1 cellular context compared by ENCODE assay signal in the genomic region with DNA sequence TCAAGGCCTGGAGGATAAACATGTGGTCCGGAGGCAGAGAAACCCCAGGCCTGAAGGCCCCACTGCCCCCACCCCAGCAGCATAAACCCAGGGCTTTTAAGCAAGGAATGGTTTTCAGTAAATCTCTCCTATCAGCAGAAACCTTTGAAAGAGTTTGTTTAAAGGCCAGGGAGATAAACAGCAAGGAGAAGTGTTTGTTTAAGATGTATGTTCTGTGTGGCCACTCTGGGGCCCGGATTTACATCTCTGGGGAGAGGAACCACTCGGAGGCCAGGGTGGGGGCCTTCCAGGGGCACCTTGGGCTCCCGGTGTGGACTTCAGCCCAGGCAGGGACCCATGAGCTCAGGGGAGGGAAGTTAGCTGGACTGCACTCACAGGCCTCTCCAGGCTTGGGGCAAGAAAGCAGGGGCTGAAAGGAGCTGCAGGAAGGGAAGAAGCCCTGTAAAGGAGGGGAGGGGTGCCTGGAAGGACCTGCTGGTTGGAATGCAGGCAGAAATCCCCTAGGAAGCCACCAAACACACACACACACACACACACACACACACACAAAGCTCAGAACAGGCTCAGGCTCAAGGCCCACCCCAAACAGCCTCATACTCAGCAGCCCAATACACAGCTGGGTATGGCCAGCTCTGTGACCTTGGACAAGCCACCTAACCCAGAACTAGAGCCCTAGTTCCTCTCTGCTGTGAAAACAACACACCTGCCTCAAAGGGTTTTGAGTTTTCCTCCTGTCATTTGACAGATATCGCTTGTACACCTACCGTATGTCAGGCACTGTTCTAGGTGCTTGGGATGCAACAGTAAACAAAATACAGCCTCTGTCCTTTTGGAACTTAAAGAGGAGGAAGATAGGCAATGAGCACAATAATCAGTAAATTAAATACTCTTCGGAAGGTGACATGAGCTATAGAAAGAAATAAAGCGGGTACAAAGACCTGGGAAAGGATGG.
TF ChIP-seq lines count a peak whose summit lies in the region.

No MANE protein-coding gene starts in this region.

TF ChIP-seq in HepG2, 621 proteins besides CTCF, POLR2A, EP300 and RAD21 (continued from another document and continues in another):
- TF ChIP-seq HIVEP1 (CRISPR knock-in tag; IDR thresholded peaks at IDR 0.05) (peak; percentile 83), ELF1 (CRISPR knock-in tag; IDR thresholded peaks at IDR 0.05) (no peak), ZNF788 (CRISPR knock-in tag; IDR thresholded peaks at IDR 0.05; ENCODE audit: borderline replicate concordance) (peak; percentile 83), MXD4 (CRISPR knock-in tag; IDR thresholded peaks at IDR 0.05) (no peak; the same call in 1 of the 2 replicates), SMAD3 (CRISPR knock-in tag; IDR thresholded peaks at IDR 0.05) (peak; percentile 70), KMT2B (CRISPR knock-in tag; IDR thresholded peaks at IDR 0.05) (0 out of 2 replicates have a peak, but pooled peaks have one; percentile 11), REXO4 (CRISPR knock-in tag; IDR thresholded peaks at IDR 0.05; ENCODE audit: borderline replicate concordance) (no peak), MED1 (CRISPR knock-in tag; IDR thresholded peaks at IDR 0.05) (peak; percentile 77), SRSF4 (IDR thresholded peaks at IDR 0.05; ENCODE audit: low read depth, low read length, poor library complexity, severe bottlenecking) (no peak), FOXP4 (CRISPR knock-in tag; IDR thresholded peaks at IDR 0.05) (peak; percentile 96), SALL2 (CRISPR knock-in tag; IDR thresholded peaks at IDR 0.05) (peak; percentile 95), ZNF33B (CRISPR knock-in tag; IDR thresholded peaks at IDR 0.05) (peak; percentile 34; the same call in 1 of the 2 replicates), ATM (IDR thresholded peaks at IDR 0.05; ENCODE audit: borderline replicate concordance) (no peak), ZNF720 (CRISPR knock-in tag; IDR thresholded peaks at IDR 0.05) (no peak), ZNF740 (CRISPR knock-in tag; IDR thresholded peaks at IDR 0.05) (peak; percentile 69; the same call in 1 of the 2 replicates), IKZF4 (CRISPR knock-in tag; IDR thresholded peaks at IDR 0.05; ENCODE audit: borderline replicate concordance, low read depth, not compliant biosample characterization) (no peak), GATA4 (IDR thresholded peaks at IDR 0.05; ENCODE audit: borderline replicate concordance, low read depth) (peak; percentile 95), PRPF4 (IDR thresholded peaks at IDR 0.05; ENCODE audit: low read depth, low read length, poor library complexity, severe bottlenecking) (no peak), ZNF883 (CRISPR knock-in tag; IDR thresholded peaks at IDR 0.05; ENCODE audit: not compliant biosample characterization) (no peak), NBN (conservative IDR thresholded peaks at IDR 0.05) (no peak), CHCHD3 (CRISPR knock-in tag; IDR thresholded peaks at IDR 0.05) (no peak), ZNF274 (CRISPR knock-in tag; IDR thresholded peaks at IDR 0.05) (no peak), HNRNPH1 (optimal IDR thresholded peaks at IDR 0.05; ENCODE audit: low read depth, low read length) (no peak), MEIS1 (CRISPR knock-in tag; IDR thresholded peaks at IDR 0.05; ENCODE audit: borderline replicate concordance) (peak; percentile 54), SKI (IDR thresholded peaks at IDR 0.05; ENCODE audit: partially characterized antibody) (peak; percentile 39), YY1 (IDR thresholded peaks at IDR 0.05; ENCODE audit: insufficient read depth, insufficient replicate concordance, low read depth, low read length) (peak; percentile 66), BCLAF1 (IDR thresholded peaks at IDR 0.05) (no peak), ARNTL (CRISPR knock-in tag; IDR thresholded peaks at IDR 0.05) (peak; percentile 48; the same call in 1 of the 2 replicates), MYNN (CRISPR knock-in tag; IDR thresholded peaks at IDR 0.05; ENCODE audit: low read depth) (no peak), ZNF280B (CRISPR knock-in tag; IDR thresholded peaks at IDR 0.05; ENCODE audit: borderline replicate concordance) (peak; percentile 47; the same call in 1 of the 2 replicates), SOX13 (IDR thresholded peaks at IDR 0.05) (peak; percentile 47), SOX13 (CRISPR knock-in tag; conservative IDR thresholded peaks at IDR 0.05 in 1 of 2, IDR thresholded peaks at IDR 0.05 in 1 of 2) (peak in 1 of 2 experiments; percentile 86; a peak in 2 of 4 replicates), ZNF589 (CRISPR knock-in tag; conservative IDR thresholded peaks at IDR 0.05) (0 out of 2 replicates have a peak, but pooled peaks have one; percentile 52), MEIS2 (CRISPR knock-in tag; IDR thresholded peaks at IDR 0.05) (0 out of 2 replicates have a peak, but pooled peaks have one; percentile 52), RERE (CRISPR knock-in tag; IDR thresholded peaks at IDR 0.05; ENCODE audit: low read depth) (peak; percentile 89), ZNF547 (CRISPR knock-in tag; IDR thresholded peaks at IDR 0.05) (peak; percentile 60), ZNF83 (CRISPR knock-in tag; IDR thresholded peaks at IDR 0.05; ENCODE audit: borderline replicate concordance) (no peak; the same call in 1 of the 2 replicates), ZSCAN5A (CRISPR knock-in tag; IDR thresholded peaks at IDR 0.05; ENCODE audit: borderline replicate concordance) (no peak; the same call in 1 of the 2 replicates), ZSCAN29 (CRISPR knock-in tag; conservative IDR thresholded peaks at IDR 0.05) (peak; percentile 85), ZNF558 (CRISPR knock-in tag; IDR thresholded peaks at IDR 0.05; ENCODE audit: borderline replicate concordance) (peak; percentile 84; the same call in 1 of the 2 replicates), CBFB (CRISPR knock-in tag; IDR thresholded peaks at IDR 0.05) (peak; percentile 51; the same call in 1 of the 2 replicates)
- TF ChIP-seq, protein P1, sequence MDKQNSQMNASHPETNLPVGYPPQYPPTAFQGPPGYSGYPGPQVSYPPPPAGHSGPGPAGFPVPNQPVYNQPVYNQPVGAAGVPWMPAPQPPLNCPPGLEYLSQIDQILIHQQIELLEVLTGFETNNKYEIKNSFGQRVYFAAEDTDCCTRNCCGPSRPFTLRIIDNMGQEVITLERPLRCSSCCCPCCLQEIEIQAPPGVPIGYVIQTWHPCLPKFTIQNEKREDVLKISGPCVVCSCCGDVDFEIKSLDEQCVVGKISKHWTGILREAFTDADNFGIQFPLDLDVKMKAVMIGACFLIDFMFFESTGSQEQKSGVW (CRISPR knock-in tag; IDR thresholded peaks at IDR 0.05; ENCODE audit: borderline replicate concordance) = no peak
- TF ChIP-seq, protein P2, sequence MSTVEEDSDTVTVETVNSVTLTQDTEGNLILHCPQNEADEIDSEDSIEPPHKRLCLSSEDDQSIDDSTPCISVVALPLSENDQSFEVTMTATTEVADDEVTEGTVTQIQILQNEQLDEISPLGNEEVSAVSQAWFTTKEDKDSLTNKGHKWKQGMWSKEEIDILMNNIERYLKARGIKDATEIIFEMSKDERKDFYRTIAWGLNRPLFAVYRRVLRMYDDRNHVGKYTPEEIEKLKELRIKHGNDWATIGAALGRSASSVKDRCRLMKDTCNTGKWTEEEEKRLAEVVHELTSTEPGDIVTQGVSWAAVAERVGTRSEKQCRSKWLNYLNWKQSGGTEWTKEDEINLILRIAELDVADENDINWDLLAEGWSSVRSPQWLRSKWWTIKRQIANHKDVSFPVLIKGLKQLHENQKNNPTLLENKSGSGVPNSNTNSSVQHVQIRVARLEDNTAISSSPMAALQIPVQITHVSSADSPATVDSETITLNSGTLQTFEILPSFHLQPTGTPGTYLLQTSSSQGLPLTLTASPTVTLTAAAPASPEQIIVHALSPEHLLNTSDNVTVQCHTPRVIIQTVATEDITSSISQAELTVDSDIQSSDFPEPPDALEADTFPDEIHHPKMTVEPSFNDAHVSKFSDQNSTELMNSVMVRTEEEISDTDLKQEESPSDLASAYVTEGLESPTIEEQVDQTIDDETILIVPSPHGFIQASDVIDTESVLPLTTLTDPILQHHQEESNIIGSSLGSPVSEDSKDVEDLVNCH (CRISPR knock-in tag; IDR thresholded peaks at IDR 0.05) = no peak
